11 cellular contexts compared by ENCODE assay signal in the genomic region with DNA sequence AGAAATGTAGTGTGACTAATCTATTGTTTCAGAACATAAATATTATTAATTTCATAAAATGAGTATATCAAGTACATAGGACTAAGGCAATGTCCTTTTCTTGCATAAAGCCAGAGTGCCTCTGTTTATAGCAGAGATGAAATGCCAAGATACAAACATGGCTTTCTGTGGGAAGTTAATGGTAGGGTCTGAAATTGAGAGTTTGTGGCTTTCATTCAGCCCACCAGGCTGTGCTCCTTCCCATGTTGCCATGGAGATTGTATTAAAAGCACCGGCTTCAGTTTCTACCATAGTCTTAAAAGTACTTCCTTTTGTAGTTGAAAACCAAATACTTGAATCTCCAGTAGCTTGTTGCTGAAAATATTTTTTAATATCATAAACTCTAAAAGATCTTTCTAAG.
DNase-seq lines count a peak whose midpoint lies in the region; ATAC-seq, FAIRE-seq and TF ChIP-seq lines count a peak whose summit lies in the region.
"Had no signal": no experiment of that assay in that cellular context is flagged by ENCODE, and none has a peak within 500 bp of the region (broad histone marks: within the 10 kb centered on the region; RNA-seq: fewer than 3 reads in every experiment).

No MANE protein-coding gene starts in this region.

- no TSS peak for BruUV-seq in endothelial cell of umbilical vein (replicated peaks; lab: Mats Ljungman, UMichigan)

- dilution Hi-C loops in endothelial cell of umbilical vein (cut with MboI; ENCODE audit: extremely low pct_ligation_motif_present, low sequenced_read_pairs), result no loop called here

- H4K20me1 ChIP-seq in endothelial cell of umbilical vein (replicated peaks; ENCODE audit: control insufficient read depth, extremely low read depth, insufficient read depth, low read length), result no peaks in the 10 kb centered on the region

- CTCF ChIA-PET in endothelial cell of umbilical vein (lab: Charles Lee), result interaction anchor here (0.7 to 1.1 kb wide), 2 partner anchors 339 to 391 kb away, joined by 3 read pairs; no protein-coding TSS in a partner anchor

- no peaks in the 10 kb centered on the region for H3K4me1 ChIP-seq in endothelial cell of umbilical vein (ENCODE audit: control insufficient read depth, extremely low read depth, insufficient read depth, low read length)

- H3K9me3 ChIP-seq in endothelial cell of umbilical vein (replicated peaks; ENCODE audit: control insufficient read depth, insufficient read depth, low read length), result no peaks in the 10 kb centered on the region

- H3K27me3 ChIP-seq in endothelial cell of umbilical vein (ENCODE audit: control insufficient read depth in 2 of 2, insufficient read depth in 2 of 2, low read length in 2 of 2), result no peaks in the 10 kb centered on the region

- no peaks in the 10 kb centered on the region for H3K36me3 ChIP-seq in endothelial cell of umbilical vein (ENCODE audit: control insufficient read depth in 2 of 2, extremely low read depth in 1 of 2, insufficient read depth in 2 of 2, low read length in 2 of 2)

- H3K4me2 ChIP-seq in endothelial cell of umbilical vein (ENCODE audit: insufficient read depth, low read length), result no peak overlapping the region

- H3K79me2 ChIP-seq in endothelial cell of umbilical vein (ENCODE audit: control insufficient read depth, insufficient read depth, low read length), result no peaks in the 10 kb centered on the region

- no peak overlapping the region for H3K4me3 ChIP-seq in endothelial cell of umbilical vein (replicated peaks in 1 of 3; ENCODE audit: insufficient read depth in 1 of 3, low read depth in 1 of 3, low read length in 3 of 3)

- POLR2A ChIA-PET in endothelial cell of umbilical vein (lab: Charles Lee), result no interaction called here

- H2AFZ ChIP-seq in endothelial cell of umbilical vein (ENCODE audit: low read depth, low read length), result no peak overlapping the region

- DNase-seq in endothelial cell of umbilical vein (ENCODE audit: low read depth, low spot score) (peak; percentile 12), EL (no peak), G401 (ENCODE audit: low spot score) (no peak), NCI-H1930 (lab: John Stamatoyannopoulos, UW) (no peak)
- no peak for DNase-seq in stimulated activated CD4-positive, alpha-beta T cell treated with anti-CD3 and anti-CD28 coated beads, Interleukin-12 subunit alpha, Interleukin-12 subunit beta, amount 100 ng/mL, for 4 hours
- DNase-seq: left cardiac atrium, posterior cingulate gyrus had no signal

- intact Hi-C loops in endothelial cell of umbilical vein (cut with micrococcal nuclease), result no loop called here

- H3K9me1 ChIP-seq in endothelial cell of umbilical vein (replicated peaks; ENCODE audit: control insufficient read depth, extremely low read depth, insufficient read depth, low read length), result no peaks in the 10 kb centered on the region

- in situ Hi-C loops in G401 (cut with HindIII; ENCODE audit: low sequenced_read_pairs), result no loop called here

- no peak for FAIRE-seq in endothelial cell of umbilical vein (lab: Jason Lieb, UNC)
- FAIRE-seq: H1 had no signal

- H3K27ac ChIP-seq in endothelial cell of umbilical vein (ENCODE audit: insufficient read depth, low read depth, low read length), result no peak overlapping the region

- no peak overlapping the region for H3K9ac ChIP-seq in endothelial cell of umbilical vein (replicated peaks; ENCODE audit: extremely low read depth, insufficient read depth, low read length)

- ATAC-seq in GM18868 (IDR thresholded peaks at IDR 0.05; ENCODE audit: unreplicated experiment) (peak; percentile 94), GM21529 (IDR thresholded peaks at IDR 0.05; ENCODE audit: unreplicated experiment) (peak; percentile 96), HG03175 (IDR thresholded peaks at IDR 0.05; ENCODE audit: unreplicated experiment) (peak; percentile 92)
- ATAC-seq: left cardiac atrium had no signal

- no peak for TF ChIP-seq POLR2A in endothelial cell of umbilical vein (IDR thresholded peaks at IDR 0.05; ENCODE audit: low read depth, low read length)

- TF ChIP-seq CTCF in endothelial cell of umbilical vein (IDR thresholded peaks at IDR 0.05; ENCODE audit: extremely low read depth in 1 of 2, insufficient read depth in 1 of 2, low read depth in 1 of 2, low read length in 2 of 2), result no peak

TF ChIP-seq in endothelial cell of umbilical vein, 7 proteins besides CTCF, POLR2A, EP300 and RAD21:
- TF ChIP-seq, protein P1, sequence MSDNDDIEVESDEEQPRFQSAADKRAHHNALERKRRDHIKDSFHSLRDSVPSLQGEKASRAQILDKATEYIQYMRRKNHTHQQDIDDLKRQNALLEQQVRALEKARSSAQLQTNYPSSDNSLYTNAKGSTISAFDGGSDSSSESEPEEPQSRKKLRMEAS (IDR thresholded peaks at IDR 0.05; ENCODE audit: insufficient read depth, insufficient read length), result no peak
- TF ChIP-seq GATA2 (IDR thresholded peaks at IDR 0.05; ENCODE audit: insufficient read depth, insufficient read length, low read depth, low read length) (no peak), EZH2 (IDR thresholded peaks at IDR 0.05; ENCODE audit: borderline replicate concordance, low read depth, low read length, severe bottlenecking) (no peak), MYC (IDR thresholded peaks at IDR 0.05; ENCODE audit: low read depth, low read length) (no peak), JUN (IDR thresholded peaks at IDR 0.05; ENCODE audit: borderline replicate concordance, insufficient read depth, insufficient read length, low read depth) (no peak), FOS (IDR thresholded peaks at IDR 0.05; ENCODE audit: borderline replicate concordance, insufficient read depth, low read length) (no peak), POLR2AphosphoS5 (IDR thresholded peaks at IDR 0.05; ENCODE audit: insufficient read depth, low read depth, low read length) (no peak)
TF ChIP-seq in endothelial cell of umbilical vein: peak in this region for 0.
